In the genomic region with DNA sequence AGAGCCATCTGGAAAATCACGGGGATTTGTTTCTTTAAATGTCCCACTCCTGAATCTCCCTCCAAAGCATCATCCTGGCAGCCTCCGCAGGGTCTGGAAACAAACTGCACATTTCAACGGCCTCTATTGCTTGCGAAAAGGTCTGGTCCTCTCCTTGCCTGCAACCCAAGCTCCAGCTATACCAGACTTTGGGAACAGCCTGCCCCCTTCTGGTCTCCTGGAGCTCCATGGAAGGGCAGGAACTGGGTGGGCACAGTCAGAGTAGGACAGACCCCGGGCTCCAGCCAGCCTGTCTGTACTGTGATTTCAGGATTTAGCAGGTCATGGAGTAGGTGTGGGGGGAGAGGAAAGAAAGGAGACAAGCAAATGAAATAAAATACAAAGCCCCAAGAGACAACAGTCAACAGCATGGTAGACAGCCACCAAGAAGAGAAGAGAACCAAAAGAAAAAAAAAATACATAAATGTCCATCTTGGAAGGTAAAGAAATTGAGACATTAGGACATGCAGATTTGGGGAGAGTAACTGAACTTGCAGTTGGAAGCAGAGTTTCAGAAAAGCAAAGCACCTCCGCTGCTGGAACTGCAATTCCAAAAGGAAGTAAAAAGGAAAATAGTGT, we compare ENCODE assay signal across 8 cellular contexts. TPM values are rescaled to one million over a fixed set of nuclear protein-coding genes. Genes with fewer than 3 reads are reported as not detected.
DNase-seq lines count a peak whose midpoint lies in the region; ATAC-seq and TF ChIP-seq lines count a peak whose summit lies in the region.

No MANE protein-coding gene starts in this region.

- H3K9me3 ChIP-seq in mucosa of stomach (ENCODE audit: control insufficient read depth, low read length) (no peaks in the 10 kb centered on the region), upper lobe of left lung (no peaks in the 10 kb centered on the region)

- peak overlapping the region; percentile 14 for H3K9ac ChIP-seq in mucosa of stomach (ENCODE audit: low read length)

- H3K4me1 ChIP-seq in mucosa of stomach (ENCODE audit: control insufficient read depth, insufficient read depth, low read length) = peaks cover 28% of the 10 kb centered on the region
- peaks cover 22 to 40% (median 31%) of the 10 kb centered on the region in 4 donors for H3K4me1 ChIP-seq in upper lobe of left lung

- ATAC-seq in upper lobe of left lung (ENCODE audit: low FRiP score in 2 of 2) (peak in 1 of 2 donors; percentile 57), GM18861 (IDR thresholded peaks at IDR 0.05; ENCODE audit: unreplicated experiment) (no peak), GM21529 (IDR thresholded peaks at IDR 0.05; ENCODE audit: unreplicated experiment) (no peak)

- no peak for TF ChIP-seq EP300 in upper lobe of left lung (IDR thresholded peaks at IDR 0.05)

- peak; percentile 75 for DNase-seq in GM03348 (ENCODE audit: low spot score)
- peak; percentile 44 for DNase-seq in NCI-H2029 (lab: John Stamatoyannopoulos, UW)
- DNase-seq in activated CD4-positive, alpha-beta T cell treated with anti-CD3 and anti-CD28 coated beads, Interleukin-2, amount 50 U/mL, for 1 hour = peak; percentile 30
- DNase-seq in epithelial cell of proximal tubule (ENCODE audit: low read depth) = no peak
- DNase-seq in upper lobe of left lung = peak in 1 of 2 donors; percentile 56

- H3K36me3 ChIP-seq in mucosa of stomach (ENCODE audit: control insufficient read depth, insufficient read depth, low read length) (no peaks in the 10 kb centered on the region), upper lobe of left lung (no peaks in the 10 kb centered on the region)

- 17 to 30% methylated on average over 6 of the region's 6 CpGs for WGBS in upper lobe of left lung, 2 donors

- H3K27me3 ChIP-seq in mucosa of stomach (ENCODE audit: control insufficient read depth, insufficient read depth, low read length) = no peaks in the 10 kb centered on the region
- H3K27me3 ChIP-seq in upper lobe of left lung = no peaks in the 10 kb centered on the region

- no peak overlapping the region for H3K27ac ChIP-seq in upper lobe of left lung

- H3K4me3 ChIP-seq in epithelial cell of proximal tubule (ENCODE audit: low read depth, low read length) (no peak overlapping the region), mucosa of stomach (ENCODE audit: low read length) (no peak overlapping the region), upper lobe of left lung (peak overlapping the region in 2 of 4 donors; percentile 8 to 80)

- no peak for TF ChIP-seq POLR2A in upper lobe of left lung (IDR thresholded peaks at IDR 0.05)

- TF ChIP-seq CTCF in epithelial cell of proximal tubule (conservative IDR thresholded peaks at IDR 0.05; ENCODE audit: low read depth, low read length) (peak; percentile 46), upper lobe of left lung (IDR thresholded peaks at IDR 0.05) (peak; percentile 41 to 67 (median 50))

RNA-seq across cellular contexts. Expression of gene XYLT1, which starts 2.7 kb away (rescaled TPM):
- 0.14 and 0.23 TPM in 2 replicates for total RNA-seq in epithelial cell of proximal tubule
- 10 to 100 TPM in 1 of 6 donors, 1 to 10 TPM in 5; 3.0 to 26.2 (median 6.8) TPM for total RNA-seq in upper lobe of left lung
